In genomic region chr2:120867290-120868231, GRCh38 we compare ENCODE assay signal across 8 cellular contexts.
A peak's percentile ranks its signal among the peaks of the same experiment; 100 is the strongest.
DNase-seq lines count a peak whose midpoint lies in the region; ATAC-seq and TF ChIP-seq lines count a peak whose summit lies in the region.

No MANE protein-coding gene starts in this region.

- peak overlapping the region; percentile 12 for H3K4me3 Mint-ChIP-seq in neural crest cell

- H3K4me1 Mint-ChIP-seq in neural crest cell: peaks cover 50% of the 10 kb centered on the region

- no peak for TF ChIP-seq CTCF in AG10803 (conservative IDR thresholded peaks at IDR 0.05; ENCODE audit: low read length)
- TF ChIP-seq CTCF in RWPE2 (IDR thresholded peaks at IDR 0.05; ENCODE audit: poor library complexity, severe bottlenecking): no peak
- TF ChIP-seq CTCF in neural crest cell (conservative IDR thresholded peaks at IDR 0.05): no peak

- H3K4me1 ChIP-seq in RWPE2 (ENCODE audit: insufficient read depth, poor library complexity, severe bottlenecking): peaks cover 5% of the 10 kb centered on the region

- POLR2A ChIA-PET in HEK293T (lab: Yijun Ruan, JAX): no interaction called here

- no peak overlapping the region for H3K27ac Mint-ChIP-seq in neural crest cell (ENCODE audit: unreplicated experiment)

- H3K9me3 ChIP-seq in RWPE2 (ENCODE audit: severe bottlenecking): no peaks in the 10 kb centered on the region

- peak; percentile 75 for DNase-seq in AG10803 (ENCODE audit: low read depth)
- no peak for DNase-seq in RWPE2 (ENCODE audit: low spot score)
- DNase-seq in fibroblast of the conjunctiva (ENCODE audit: low read depth): peak; percentile 55
- peak; percentile 54 for DNase-seq in neural crest cell (ENCODE audit: low read depth, low spot score)
- no peak for DNase-seq in NCI-H2196 treated with DMSO at 0.1 percent for 48 hours (lab: John Stamatoyannopoulos, UW; ENCODE audit: unreplicated experiment)
- DNase-seq in HEK293T (ENCODE audit: extremely low spot score): no peak

- CTCF ChIA-PET in HEK293T (lab: Yijun Ruan, JAX): interaction anchor here (1.1 kb wide), 1 partner anchor 8 kb away, joined by 5 read pairs; no protein-coding TSS in a partner anchor

- no peak overlapping the region for H3K27ac ChIP-seq in RWPE2 (ENCODE audit: poor library complexity, severe bottlenecking)

- H3K4me3 ChIP-seq in AG10803 (ENCODE audit: low read length) (peak overlapping the region; percentile 60), RWPE2 (ENCODE audit: severe bottlenecking) (no peak overlapping the region)

- no peaks in the 10 kb centered on the region for H3K27me3 Mint-ChIP-seq in neural crest cell (ENCODE audit: low read depth)

- H3K36me3 Mint-ChIP-seq in neural crest cell (ENCODE audit: low read depth): no peaks in the 10 kb centered on the region

- ATAC-seq in RWPE2 (ENCODE audit: low read depth) (peak; percentile 90), HG02623 (IDR thresholded peaks at IDR 0.05; ENCODE audit: unreplicated experiment) (no peak), HG03378 (IDR thresholded peaks at IDR 0.05; ENCODE audit: unreplicated experiment) (no peak)

- no peaks in the 10 kb centered on the region for H3K36me3 ChIP-seq in RWPE2 (ENCODE audit: low read depth)

- H3K27me3 ChIP-seq in RWPE2 (ENCODE audit: insufficient read depth, poor library complexity, severe bottlenecking): no peaks in the 10 kb centered on the region

- no peaks in the 10 kb centered on the region for H3K9me3 Mint-ChIP-seq in neural crest cell

TF ChIP-seq in HEK293T, 16 proteins besides CTCF, POLR2A, EP300 and RAD21:
- TF ChIP-seq HDGF (IDR thresholded peaks at IDR 0.05; ENCODE audit: borderline replicate concordance): no peak
- TF ChIP-seq LEF1 (IDR thresholded peaks at IDR 0.05; ENCODE audit: borderline replicate concordance): no peak
- no peak for TF ChIP-seq NFRKB (IDR thresholded peaks at IDR 0.05)
- TF ChIP-seq FOXM1 (IDR thresholded peaks at IDR 0.05; ENCODE audit: borderline replicate concordance): no peak
- TF ChIP-seq CTBP1 (IDR thresholded peaks at IDR 0.05; ENCODE audit: borderline replicate concordance): no peak
- TF ChIP-seq ELF4 (IDR thresholded peaks at IDR 0.05): no peak
- no peak for TF ChIP-seq SP1 (IDR thresholded peaks at IDR 0.05)
- no peak for TF ChIP-seq FOXA1 (IDR thresholded peaks at IDR 0.05)
- TF ChIP-seq TARDBP (IDR thresholded peaks at IDR 0.05): no peak
- no peak for TF ChIP-seq SUZ12 (IDR thresholded peaks at IDR 0.05)
- no peak for TF ChIP-seq L3MBTL2 (conservative IDR thresholded peaks at IDR 0.05)
- TF ChIP-seq PKNOX1 (IDR thresholded peaks at IDR 0.05): no peak
- TF ChIP-seq BHLHE40 (IDR thresholded peaks at IDR 0.05; ENCODE audit: borderline replicate concordance): no peak
- no peak for TF ChIP-seq ZNF384 (IDR thresholded peaks at IDR 0.05)
- TF ChIP-seq ARNT (IDR thresholded peaks at IDR 0.05): no peak
- no peak for TF ChIP-seq FOXK2 (IDR thresholded peaks at IDR 0.05)

Comparison
In these comparisons a context has a peak if more than half of its experiments do, and no peak if none do; other contexts are left out.
1. DNase-seq: peak in AG10803 (single experiment), fibroblast of the conjunctiva (single experiment) and neural crest cell (single experiment); none in RWPE2 (single experiment), NCI-H2196 treated with DMSO at 0.1 percent for 48 hours (single experiment) and HEK293T (single experiment).